In genomic region chr19:35029737-35030256, GRCh38 we compare ENCODE assay signal across 8 cellular contexts. TPM values are rescaled to one million over a fixed set of nuclear protein-coding genes. Genes with fewer than 3 reads are reported as not detected.
DNase-seq lines count a peak whose midpoint lies in the region; ATAC-seq, FAIRE-seq and TF ChIP-seq lines count a peak whose summit lies in the region.

No MANE protein-coding gene starts in this region.

- H3K9me3 Mint-ChIP-seq in glutamatergic neuron (ENCODE audit: unreplicated experiment) = peaks cover 14% of the 10 kb centered on the region

- CTCF ChIA-PET in mammary epithelial cell (lab: Charles Lee; ENCODE audit: low non-redundant PET) = no interaction called here

- peak overlapping the region; percentile 81 for H3K4me2 ChIP-seq in mammary epithelial cell (ENCODE audit: insufficient read depth, low read depth, low read length)

- 44% methylated on average over 3 of the region's 11 CpGs for WGBS in mammary epithelial cell (ENCODE audit: low coverage, missing lambda C conversion rate)

- peaks cover 5% of the 10 kb centered on the region for H3K36me3 Mint-ChIP-seq in glutamatergic neuron (ENCODE audit: unreplicated experiment)

- no peak overlapping the region for H2AFZ ChIP-seq in mammary epithelial cell (ENCODE audit: low read depth, low read length)

- intact Hi-C loops in mammary epithelial cell (cut with micrococcal nuclease) = no loop called here

- no peak for ATAC-seq in GM21717 (IDR thresholded peaks at IDR 0.05; ENCODE audit: unreplicated experiment)

- BruUV-seq in mammary epithelial cell (replicated peaks; lab: Mats Ljungman, UMichigan) = no TSS peak

- H3K79me2 ChIP-seq in mammary epithelial cell (ENCODE audit: insufficient read depth, low read length) = no peaks in the 10 kb centered on the region

- H3K4me1 Mint-ChIP-seq in glutamatergic neuron (ENCODE audit: low read depth, unreplicated experiment) = peaks cover 26% of the 10 kb centered on the region

- H3K27ac ChIP-seq in mammary epithelial cell (ENCODE audit: insufficient read depth, low read depth, low read length) (no peak overlapping the region), muscle layer of colon (ENCODE audit: low read depth, low read length) (no peak overlapping the region)

- H4K20me1 ChIP-seq in mammary epithelial cell (ENCODE audit: insufficient read depth, low read length) = no peaks in the 10 kb centered on the region

- in situ Hi-C loops in mammary epithelial cell (cut with MboI; ENCODE audit: low sequenced_read_pairs in 2 of 2) = no loop called here

- peak; percentile 21 for DNase-seq in A172 (ENCODE audit: low spot score)
- no peak for DNase-seq in HFF-Myc (ENCODE audit: extremely low read depth, low read depth)
- DNase-seq in mammary epithelial cell = peak; percentile 8
- DNase-seq in islet precursor cell = no peak
- no peak for DNase-seq in glutamatergic neuron
- no peak for DNase-seq in HTR-8/SVneo (ENCODE audit: insufficient read length, low spot score)

- H3K27me3 ChIP-seq in mammary epithelial cell (ENCODE audit: insufficient read depth, low read length) (peaks cover 4% of the 10 kb centered on the region), muscle layer of colon (ENCODE audit: control insufficient read depth in 1 of 2, insufficient read depth in 2 of 2, low read length in 2 of 2) (no peaks in the 10 kb centered on the region)

- peaks cover 5% of the 10 kb centered on the region for H3K4me1 ChIP-seq in mammary epithelial cell (ENCODE audit: insufficient read depth, low read length)
- H3K4me1 ChIP-seq in muscle layer of colon (ENCODE audit: insufficient read depth, low read length) = peaks cover 4% of the 10 kb centered on the region

- peaks cover 15% of the 10 kb centered on the region for H3K27me3 Mint-ChIP-seq in glutamatergic neuron (ENCODE audit: unreplicated experiment)

- H3K9ac ChIP-seq in mammary epithelial cell (ENCODE audit: insufficient read depth, low read length) (no peak overlapping the region), muscle layer of colon (ENCODE audit: low read length) (no peak overlapping the region)

- TF ChIP-seq CTCF in HFF-Myc (IDR thresholded peaks at IDR 0.05; ENCODE audit: low read depth, low read length, missing control alignments) = no peak
- TF ChIP-seq CTCF in mammary epithelial cell (conservative IDR thresholded peaks at IDR 0.05 in 1 of 2, IDR thresholded peaks at IDR 0.05 in 1 of 2; ENCODE audit: extremely low read depth in 1 of 2, insufficient read depth in 1 of 2, low read depth in 1 of 2, low read length in 2 of 2) = no peak
- no peak for TF ChIP-seq CTCF in glutamatergic neuron (IDR thresholded peaks at IDR 0.05; ENCODE audit: partially characterized antibody, unreplicated experiment)

- H3K4me3 ChIP-seq in HFF-Myc (replicated peaks; ENCODE audit: low read depth, low read length) (peak overlapping the region; percentile 23), mammary epithelial cell (replicated peaks in 1 of 3; ENCODE audit: insufficient read depth in 1 of 3, low read depth in 2 of 3, low read length in 3 of 3) (peak overlapping the region in 2 of 3 experiments; percentile 14 to 34), muscle layer of colon (ENCODE audit: low read depth in 1 of 2, low read length in 2 of 2) (peak overlapping the region; percentile 20 to 38)

- no peak for FAIRE-seq in HTR-8/SVneo (lab: Jason Lieb, UNC)

- H3K27ac Mint-ChIP-seq in glutamatergic neuron (ENCODE audit: unreplicated experiment) = no peak overlapping the region

- H3K36me3 ChIP-seq in mammary epithelial cell (ENCODE audit: insufficient read depth, low read length) (peaks cover 5% of the 10 kb centered on the region), muscle layer of colon (ENCODE audit: insufficient read depth, low read length) (peaks cover 15% of the 10 kb centered on the region)

- dilution Hi-C loops in mammary epithelial cell (cut with HindIII; ENCODE audit: low sequenced_read_pairs) = loop anchor here (5.0 kb wide), 2 partner anchors 57 to 68 kb away; no protein-coding TSS in a partner anchor

- H3K4me3 Mint-ChIP-seq in glutamatergic neuron (ENCODE audit: unreplicated experiment) = no peak overlapping the region

- H3K9me3 ChIP-seq in mammary epithelial cell (replicated peaks; ENCODE audit: insufficient read depth, low read length) (no peaks in the 10 kb centered on the region), muscle layer of colon (ENCODE audit: low read length) (no peaks in the 10 kb centered on the region)

RNA-seq across cellular contexts. Expression of gene SCN1B, which starts 0.5 kb away (rescaled TPM):
- 8.5 and 10.8 TPM in 2 replicates for total RNA-seq in A172 (2014; rRNA removed; shearing (Covaris generic))
- under 1 TPM; 0.71 to 0.83 TPM for total RNA-seq in mammary epithelial cell
- polyA plus RNA-seq in mammary epithelial cell = 0.29 TPM
- not detected for polyA minus RNA-seq in mammary epithelial cell
- total RNA-seq in glutamatergic neuron (ENCODE audit: unreplicated experiment) = 12.0 TPM

RNA-seq across cellular contexts. Expression of gene HPN, which starts 11.7 kb away (rescaled TPM):
- total RNA-seq in A172 (2014; rRNA removed; shearing (Covaris generic)) = not detected in 2 replicates
- total RNA-seq in mammary epithelial cell (1 to 10 TPM in 1 of 2 donors, not detected in 1; 1.0 TPM), glutamatergic neuron (ENCODE audit: unreplicated experiment) (0.29 TPM)
- polyA plus RNA-seq in mammary epithelial cell = not detected
- not detected for polyA minus RNA-seq in mammary epithelial cell

RNA-seq across cellular contexts. Expression of gene GRAMD1A, which starts 29.7 kb away (rescaled TPM):
- total RNA-seq in A172 (2014; rRNA removed; shearing (Covaris generic)) = 20.2 and 26.9 TPM in 2 replicates
- total RNA-seq in mammary epithelial cell = 10 to 100 TPM; 19.8 to 54.4 TPM
- polyA plus RNA-seq in mammary epithelial cell = 30.2 TPM
- 61.8 TPM for polyA minus RNA-seq in mammary epithelial cell
- 220 TPM for total RNA-seq in glutamatergic neuron (ENCODE audit: unreplicated experiment)

Comparison
In these comparisons a context has a peak if more than half of its experiments do, and no peak if none do; other contexts are left out.
1. DNase-seq: peak in A172 (single experiment) and mammary epithelial cell (single experiment); none in HFF-Myc (single experiment), islet precursor cell (single experiment), glutamatergic neuron (single experiment) and HTR-8/SVneo (single experiment).
2. Peak in every context shown above with its lines, with median percentiles within 50 percentile points of each other: H3K4me3 ChIP-seq.